In the genomic region with DNA sequence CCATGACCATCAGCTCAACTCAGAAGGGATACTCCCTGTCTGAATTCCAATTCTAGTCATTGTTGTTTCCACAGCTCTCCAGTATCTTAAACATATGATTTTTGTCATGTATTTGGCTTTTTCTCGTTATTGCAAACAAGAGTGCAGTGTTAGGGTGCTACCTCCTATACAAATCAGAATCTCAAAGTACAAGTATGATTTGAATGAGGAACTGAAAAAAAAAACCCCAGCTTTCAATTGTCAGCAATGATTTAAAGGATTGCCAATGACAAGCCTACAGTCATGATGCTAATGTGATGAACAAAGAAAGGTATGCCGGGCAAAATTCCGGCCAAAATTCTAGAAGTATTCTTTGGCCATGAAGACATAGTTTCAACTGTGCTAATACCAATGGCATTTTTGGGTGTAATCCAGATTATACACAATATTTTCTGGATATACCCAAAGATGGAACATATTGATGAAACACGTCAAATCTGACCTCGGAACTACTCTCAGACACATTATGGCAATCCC, we compare ENCODE assay signal across 27 cellular contexts. TPM values are rescaled to one million over a fixed set of nuclear protein-coding genes. Genes with fewer than 3 reads are reported as not detected.
"Had no signal": no experiment of that assay in that cellular context is flagged by ENCODE, and none has a peak within 500 bp of the region (broad histone marks: within the 10 kb centered on the region; RNA-seq: fewer than 3 reads in every experiment).

No MANE protein-coding gene starts in this region.

- H3K9me3 ChIP-seq: body of pancreas, esophagus muscularis mucosa, pancreas, prostate gland, suprapubic skin, upper lobe of right lung had no signal

- H3K9me3 Mint-ChIP-seq: mesothelial cell of epicardium had no signal

- H3K27ac Mint-ChIP-seq: activated naive CD4-positive, alpha-beta T cell treated with anti-CD3 and anti-CD28 coated beads, Interleukin-2, amount 50 U/mL, for 72 hours; activated T-cell treated with anti-CD3 and anti-CD28 coated beads, Interleukin-2, amount 50 U/mL, for 72 hours; mesothelial cell of epicardium; naive B cell; T-helper 2 cell treated with Interferon-gamma antibody and Interleukin-4, amounts not matched to agents 5 μg/mL and 100 μg/mL, for 36 hours had no signal

- H3K4me2 ChIP-seq: smooth muscle cell had no signal

- H3K4me1 ChIP-seq: body of pancreas, esophagus muscularis mucosa, pancreas, prostate gland, sigmoid colon, suprapubic skin, tibial artery, upper lobe of right lung had no signal

- H3K36me3 Mint-ChIP-seq: activated naive CD4-positive, alpha-beta T cell treated with anti-CD3 and anti-CD28 coated beads, Interleukin-2, amount 50 U/mL, for 72 hours; mesothelial cell of epicardium had no signal

- H3K27ac ChIP-seq: body of pancreas, esophagus muscularis mucosa, heart right ventricle, pancreas, prostate gland, sigmoid colon, suprapubic skin, tibial artery, upper lobe of right lung had no signal

- H3K4me3 Mint-ChIP-seq: activated T-cell treated with anti-CD3 and anti-CD28 coated beads, Interleukin-2, amount 50 U/mL, for 72 hours; mesothelial cell of epicardium; naive B cell; T-helper 2 cell treated with Interferon-gamma antibody and Interleukin-4, amounts not matched to agents 5 μg/mL and 100 μg/mL, for 36 hours had no signal

- H3K4me1 Mint-ChIP-seq: mesothelial cell of epicardium had no signal

- H3K36me3 ChIP-seq: esophagus muscularis mucosa, heart right ventricle, pancreas, prostate gland, sigmoid colon, suprapubic skin, tibial artery, upper lobe of right lung had no signal

- H3K27me3 ChIP-seq: body of pancreas, pancreas, suprapubic skin, tibial artery, upper lobe of right lung had no signal

- DNase-seq: activated CD4-positive, alpha-beta T cell treated with anti-CD3 and anti-CD28 coated beads for 4 hours; activated CD4-positive, alpha-beta T cell treated with anti-CD3 and anti-CD28 coated beads, Interleukin-2, amount 50 U/mL, for 4 hours; activated CD4-positive, CD25-positive, alpha-beta regulatory T cell; activated naive CD4-positive, alpha-beta T cell; activated T-cell treated with anti-CD3 and anti-CD28 coated beads for 4 hours; activated T-cell treated with anti-CD3 and anti-CD28 coated beads, Interleukin-2, amount 50 U/mL, for 72 hours; body of pancreas; dermis blood vessel endothelial cell; effector CD4-positive, alpha-beta T cell; foreskin melanocyte; heart right ventricle; naive B cell; nucleus accumbens; pancreas; retina; sigmoid colon; stimulated activated CD4-positive, alpha-beta T cell treated with anti-CD3 and anti-CD28 coated beads, Interleukin-2, amount 100 ng/mL, for 24 hours; stimulated activated naive CD4-positive, alpha-beta T cell; tibial artery; upper lobe of right lung had no signal

- ATAC-seq: activated naive CD4-positive, alpha-beta T cell treated with anti-CD3 and anti-CD28 coated beads, Interleukin-2, amount 50 U/mL, for 72 hours; activated T-cell treated with anti-CD3 and anti-CD28 coated beads, Interleukin-2, amount 50 U/mL, for 72 hours; body of pancreas; heart right ventricle; upper lobe of right lung had no signal

- H3K27me3 Mint-ChIP-seq: naive B cell had no signal

- H3K4me3 ChIP-seq: body of pancreas, esophagus muscularis mucosa, heart right ventricle, pancreas, prostate gland, sigmoid colon, smooth muscle cell, suprapubic skin, tibial artery, upper lobe of right lung had no signal

RNA-seq across cellular contexts. Expression of a gene that starts 40.8 kb away (rescaled TPM):
- total RNA-seq: smooth muscle cell had no signal
- polyA plus RNA-seq: smooth muscle cell had no signal
